ENCODE assay signal across 9 cellular contexts in the genomic region with DNA sequence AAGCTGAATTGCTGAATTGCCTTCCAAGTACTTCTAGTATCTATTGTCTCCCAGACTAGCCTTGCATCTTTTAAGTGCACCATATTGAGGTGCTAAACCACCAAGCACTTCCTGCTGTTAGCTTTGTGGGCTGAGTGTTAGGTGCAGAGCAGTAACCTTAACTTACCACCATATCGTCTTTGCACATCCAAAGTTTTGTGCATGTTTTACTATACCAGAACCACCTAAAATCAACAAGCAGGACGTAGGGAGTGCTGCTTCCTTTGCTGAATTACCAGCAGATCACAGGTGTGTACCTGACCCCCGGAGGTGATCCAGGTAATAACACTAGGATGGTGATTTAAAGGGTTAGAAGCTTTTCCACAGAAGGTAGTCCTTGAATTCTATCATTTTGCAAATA.
DNase-seq lines count a peak whose midpoint lies in the region; ATAC-seq lines count a peak whose summit lies in the region.
"Had no signal": no experiment of that assay in that cellular context is flagged by ENCODE, and none has a peak within 500 bp of the region (broad histone marks: within the 10 kb centered on the region; RNA-seq: fewer than 3 reads in every experiment).

No MANE protein-coding gene starts in this region.

- no peak for ATAC-seq in HG03135 (IDR thresholded peaks at IDR 0.05; ENCODE audit: unreplicated experiment)

- peak overlapping the region; percentile 21 for H3K27ac Mint-ChIP-seq in activated CD4-positive, alpha-beta T cell treated with anti-CD3 and anti-CD28 coated beads, Interleukin-2, amount 10 ng/mL, durations not matched to agents 7 days and 5 days
- H3K27ac Mint-ChIP-seq in activated naive CD4-positive, alpha-beta T cell treated with anti-CD3 and anti-CD28 coated beads, Interleukin-2, amount 50 U/mL, for 24 hours = peak overlapping the region; percentile 73

- CTCF ChIA-PET in activated CD4-positive, alpha-beta T cell treated with anti-CD3 and anti-CD28 coated beads, Interleukin-2, amount 10 ng/mL, durations not matched to agents 7 days and 5 days (lab: Charles Lee) = interaction anchor here (0.6 kb wide), 1 partner anchor 787 kb away, joined by 7 read pairs; no protein-coding TSS in a partner anchor

- POLR2A ChIA-PET in activated CD4-positive, alpha-beta T cell treated with anti-CD3 and anti-CD28 coated beads, Interleukin-2, amount 10 ng/mL, durations not matched to agents 7 days and 5 days (lab: Charles Lee) = no interaction called here

- H3K4me3 Mint-ChIP-seq in activated CD4-positive, alpha-beta T cell treated with anti-CD3 and anti-CD28 coated beads, Interleukin-2, amount 10 ng/mL, durations not matched to agents 7 days and 5 days = no peak overlapping the region
- H3K4me3 Mint-ChIP-seq in activated naive CD4-positive, alpha-beta T cell treated with anti-CD3 and anti-CD28 coated beads, Interleukin-2, amount 50 U/mL, for 24 hours = peak overlapping the region; percentile 34

- peak; percentile 69 for DNase-seq in activated CD4-positive, alpha-beta T cell treated with anti-CD3 and anti-CD28 coated beads, Interleukin-2, amount 10 ng/mL, durations not matched to agents 7 days and 5 days
- DNase-seq in activated CD4-positive, alpha-beta T cell treated with anti-CD3 and anti-CD28 coated beads for 1 hour = no peak
- DNase-seq in NCI-H1436 (lab: John Stamatoyannopoulos, UW) (peak; percentile 23), amygdala (lab: John Stamatoyannopoulos, UW) (no peak), NAMALWA (ENCODE audit: low spot score) (no peak)
- DNase-seq in stimulated activated CD8-positive, alpha-beta memory T cell treated with anti-CD3 and anti-CD28 coated beads, Interleukin-4, amount 100 ng/mL, for 4 hours (ENCODE audit: low read depth in 2 of 2, low spot score in 1 of 2) = peak; percentile 6 to 7
- DNase-seq: AML-193 had no signal

- no peaks in the 10 kb centered on the region for H3K27me3 Mint-ChIP-seq in activated CD4-positive, alpha-beta T cell treated with anti-CD3 and anti-CD28 coated beads, Interleukin-2, amount 10 ng/mL, durations not matched to agents 7 days and 5 days
- H3K27me3 Mint-ChIP-seq in activated naive CD4-positive, alpha-beta T cell treated with anti-CD3 and anti-CD28 coated beads, Interleukin-2, amount 50 U/mL, for 24 hours = no peaks in the 10 kb centered on the region

- H3K4me1 Mint-ChIP-seq in activated CD4-positive, alpha-beta T cell treated with anti-CD3 and anti-CD28 coated beads, Interleukin-2, amount 10 ng/mL, durations not matched to agents 7 days and 5 days = peaks cover 60% of the 10 kb centered on the region
- H3K4me1 Mint-ChIP-seq in activated naive CD4-positive, alpha-beta T cell treated with anti-CD3 and anti-CD28 coated beads, Interleukin-2, amount 50 U/mL, for 24 hours = peaks cover 54% of the 10 kb centered on the region

- H3K36me3 Mint-ChIP-seq in activated CD4-positive, alpha-beta T cell treated with anti-CD3 and anti-CD28 coated beads, Interleukin-2, amount 10 ng/mL, durations not matched to agents 7 days and 5 days (ENCODE audit: low read depth) = peaks cover 10% of the 10 kb centered on the region
- H3K36me3 Mint-ChIP-seq in activated naive CD4-positive, alpha-beta T cell treated with anti-CD3 and anti-CD28 coated beads, Interleukin-2, amount 50 U/mL, for 24 hours = no peaks in the 10 kb centered on the region

- H3K9me3 Mint-ChIP-seq in activated CD4-positive, alpha-beta T cell treated with anti-CD3 and anti-CD28 coated beads, Interleukin-2, amount 10 ng/mL, durations not matched to agents 7 days and 5 days = peaks cover 10% of the 10 kb centered on the region
- no peaks in the 10 kb centered on the region for H3K9me3 Mint-ChIP-seq in activated naive CD4-positive, alpha-beta T cell treated with anti-CD3 and anti-CD28 coated beads, Interleukin-2, amount 50 U/mL, for 24 hours

Comparison
In these comparisons a context has a peak if more than half of its experiments do, and no peak if none do; other contexts are left out.
1. DNase-seq: peak in activated CD4-positive, alpha-beta T cell treated with anti-CD3 and anti-CD28 coated beads, Interleukin-2, amount 10 ng/mL, durations not matched to agents 7 days and 5 days (single experiment), NCI-H1436 (single experiment) and stimulated activated CD8-positive, alpha-beta memory T cell treated with anti-CD3 and anti-CD28 coated beads, Interleukin-4, amount 100 ng/mL, for 4 hours (2 of 2); none in activated CD4-positive, alpha-beta T cell treated with anti-CD3 and anti-CD28 coated beads for 1 hour (single experiment), amygdala (0 of 56) and NAMALWA (single experiment).